Comparison of ENCODE assay signal across 7 cellular contexts in the genomic region with DNA sequence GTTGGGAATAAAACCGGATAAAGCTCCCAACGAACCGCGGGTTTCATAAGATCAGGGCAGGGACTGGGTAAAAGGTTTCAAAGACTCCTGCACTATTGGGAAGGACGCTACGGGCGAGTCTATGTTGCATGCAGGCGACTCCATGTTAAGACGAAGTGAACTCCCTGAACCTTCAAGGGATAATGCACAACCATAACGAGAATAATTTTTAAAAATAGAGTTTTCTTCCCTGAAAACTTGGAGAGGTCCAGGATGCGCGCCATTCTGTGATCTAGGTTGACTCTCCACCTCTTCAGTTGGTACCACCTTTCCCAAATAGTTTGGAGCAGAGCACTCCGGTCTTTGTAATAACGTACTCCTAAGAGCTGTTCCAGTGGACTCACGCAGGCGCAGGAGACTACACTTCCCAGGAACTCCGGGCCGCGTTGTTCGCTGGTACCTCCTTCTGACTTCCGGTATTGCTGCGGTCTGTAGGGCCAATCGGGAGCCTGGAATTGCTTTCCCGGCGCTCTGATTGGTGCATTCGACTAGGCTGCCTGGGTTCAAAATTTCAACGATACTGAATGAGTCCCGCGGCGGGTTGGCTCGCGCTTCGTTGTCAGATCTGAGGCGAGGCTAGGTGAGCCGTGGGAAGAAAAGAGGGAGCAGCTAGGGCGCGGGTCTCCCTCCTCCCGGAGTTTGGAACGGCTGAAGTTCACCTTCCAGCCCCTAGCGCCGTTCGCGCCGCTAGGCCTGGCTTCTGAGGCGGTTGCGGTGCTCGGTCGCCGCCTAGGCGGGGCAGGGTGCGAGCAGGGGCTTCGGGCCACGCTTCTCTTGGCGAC. TPM values are rescaled to one million over a fixed set of nuclear protein-coding genes. Genes with fewer than 3 reads are reported as not detected.
DNase-seq lines count a peak whose midpoint lies in the region; ATAC-seq and TF ChIP-seq lines count a peak whose summit lies in the region.

A gene with protein sequence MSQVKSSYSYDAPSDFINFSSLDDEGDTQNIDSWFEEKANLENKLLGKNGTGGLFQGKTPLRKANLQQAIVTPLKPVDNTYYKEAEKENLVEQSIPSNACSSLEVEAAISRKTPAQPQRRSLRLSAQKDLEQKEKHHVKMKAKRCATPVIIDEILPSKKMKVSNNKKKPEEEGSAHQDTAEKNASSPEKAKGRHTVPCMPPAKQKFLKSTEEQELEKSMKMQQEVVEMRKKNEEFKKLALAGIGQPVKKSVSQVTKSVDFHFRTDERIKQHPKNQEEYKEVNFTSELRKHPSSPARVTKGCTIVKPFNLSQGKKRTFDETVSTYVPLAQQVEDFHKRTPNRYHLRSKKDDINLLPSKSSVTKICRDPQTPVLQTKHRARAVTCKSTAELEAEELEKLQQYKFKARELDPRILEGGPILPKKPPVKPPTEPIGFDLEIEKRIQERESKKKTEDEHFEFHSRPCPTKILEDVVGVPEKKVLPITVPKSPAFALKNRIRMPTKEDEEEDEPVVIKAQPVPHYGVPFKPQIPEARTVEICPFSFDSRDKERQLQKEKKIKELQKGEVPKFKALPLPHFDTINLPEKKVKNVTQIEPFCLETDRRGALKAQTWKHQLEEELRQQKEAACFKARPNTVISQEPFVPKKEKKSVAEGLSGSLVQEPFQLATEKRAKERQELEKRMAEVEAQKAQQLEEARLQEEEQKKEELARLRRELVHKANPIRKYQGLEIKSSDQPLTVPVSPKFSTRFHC (plus strand): TSS at position 562 of the 821 bp plus-strand sequence. CDS start 18,187 bp downstream, outside the sequence.

- peak; percentile 74 to 95 for DNase-seq in NCI-H187 (lab: John Stamatoyannopoulos, UW)
- DNase-seq in T-helper 2 cell, result peak; percentile 28 to 95 (median 68)
- peak; percentile 90 to 97 for DNase-seq in ascending aorta (ENCODE audit: low spot score in 2 of 2)
- DNase-seq in right cardiac atrium, result peak; percentile 95 to 97 (median 96)
- DNase-seq in putamen (ENCODE audit: low spot score), result peak; percentile 98

- H3K36me3 ChIP-seq in ascending aorta, result no peaks in the 10 kb centered on the region

- intact Hi-C loops in ascending aorta (cut with DNase I), result loop anchor here (2.0 to 5.0 kb wide), 2 partner anchors 68 to 213 kb away; a partner anchor contains a TSS
- intact Hi-C loops in right cardiac atrium (cut with DNase I), result no loop called here

- TF ChIP-seq CTCF in ascending aorta (IDR thresholded peaks at IDR 0.05), result peak; percentile 13 to 23 (median 19)

- H3K9me3 ChIP-seq in ascending aorta, result no peaks in the 10 kb centered on the region
- H3K9me3 ChIP-seq in right cardiac atrium (ENCODE audit: control insufficient read depth, low read length), result no peaks in the 10 kb centered on the region

- under 1% methylated on average over 54 of the region's 54 CpGs for WGBS in right cardiac atrium

- ATAC-seq in GM18502 (IDR thresholded peaks at IDR 0.05; ENCODE audit: poor library complexity, unreplicated experiment), result peak; percentile 98
- peak; percentile 96 for ATAC-seq in HG02943 (IDR thresholded peaks at IDR 0.05; ENCODE audit: low read depth, unreplicated experiment)
- peak; percentile 100 for ATAC-seq in right cardiac atrium

- peak within 1 kb of the TSS; percentile 50 to 64 for H3K27ac ChIP-seq in ascending aorta
- peak within 1 kb of the TSS; percentile 88 for H3K27ac ChIP-seq in right cardiac atrium (ENCODE audit: low read length)

- H3K4me3 ChIP-seq in ascending aorta, result peak within 1 kb of the TSS; percentile 61 to 77
- peak within 1 kb of the TSS; percentile 90 for H3K4me3 ChIP-seq in right cardiac atrium (ENCODE audit: low read length)

- H3K27me3 ChIP-seq in ascending aorta, result no peaks in the 10 kb centered on the region
- H3K27me3 ChIP-seq in right cardiac atrium (ENCODE audit: control insufficient read depth, insufficient read depth), result no peaks in the 10 kb centered on the region

- H3K4me1 ChIP-seq in ascending aorta (peaks cover 0 to 3% of the 10 kb centered on the region in 2 donors), right cardiac atrium (ENCODE audit: control insufficient read depth, insufficient read depth, low read length) (no peaks in the 10 kb centered on the region)

RNA-seq across cellular contexts. Expression of the gene that starts here (rescaled TPM):
- total RNA-seq in ascending aorta (not detected), right cardiac atrium (1 to 10 TPM in 2 of 4 donors, under 1 TPM in 2; 0.67 to 2.5 (median 1.5) TPM)
- polyA plus RNA-seq in right cardiac atrium, result 0.41 TPM

Comparison
In these comparisons a context has a peak if more than half of its experiments do, and no peak if none do; other contexts are left out.
1. Peak in every context shown above with its lines: DNase-seq, ATAC-seq, H3K4me3 ChIP-seq and H3K27ac ChIP-seq.
2. Peak in DNase-seq, H3K4me3 ChIP-seq and H3K27ac ChIP-seq in ascending aorta; RNA of the gene not detected or under 1 TPM.